ENCODE assay signal across 31 cellular contexts in the genomic region with DNA sequence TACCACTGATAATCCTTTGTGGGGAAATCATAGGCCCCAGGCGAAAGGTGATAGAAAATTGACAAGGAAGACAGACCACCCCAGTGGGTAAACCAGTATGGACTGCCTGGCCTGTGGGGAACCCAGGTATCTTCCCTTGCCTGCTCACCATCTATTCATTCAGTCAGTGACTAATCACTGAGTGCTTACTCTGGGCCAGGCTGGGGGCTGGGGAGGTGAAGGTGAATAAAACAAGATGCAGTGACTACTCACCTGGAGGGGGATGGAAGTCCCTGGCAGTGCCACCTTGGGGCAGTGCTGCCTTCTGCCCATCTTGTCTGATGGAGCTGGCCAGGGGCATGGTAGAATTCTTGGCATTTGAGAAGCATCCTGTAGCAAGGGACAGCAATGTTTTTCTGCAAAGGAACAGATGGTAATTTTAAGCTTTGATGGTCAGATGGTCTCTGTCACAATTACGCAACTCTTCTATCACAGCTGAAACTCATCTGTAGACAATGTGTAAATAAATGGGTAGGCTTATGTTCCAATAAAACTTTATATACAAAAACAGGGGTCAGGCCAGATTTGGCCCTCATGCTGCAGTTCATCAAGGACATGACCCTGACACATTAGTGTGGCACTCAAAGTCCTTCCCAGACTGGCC. TPM values are rescaled to one million over a fixed set of nuclear protein-coding genes. Genes with fewer than 3 reads are reported as not detected.
DNase-seq lines count a peak whose midpoint lies in the region; ATAC-seq and TF ChIP-seq lines count a peak whose summit lies in the region.
"Had no signal": no experiment of that assay in that cellular context is flagged by ENCODE, and none has a peak within 500 bp of the region (broad histone marks: within the 10 kb centered on the region; RNA-seq: fewer than 3 reads in every experiment).

No MANE protein-coding gene starts in this region.

- TF ChIP-seq CTCF in LNCaP clone FGC (IDR thresholded peaks at IDR 0.05; ENCODE audit: control insufficient read depth, extremely low read depth, insufficient read depth), result no peak

- peaks cover 14 to 31% of the 10 kb centered on the region in 2 donors for H3K36me3 ChIP-seq in mucosa of rectum (ENCODE audit: control insufficient read depth in 2 of 2, insufficient read depth in 2 of 2, low read length in 2 of 2)
- H3K36me3 ChIP-seq: BLaER1 treated with 17β-estradiol and CSF1 and Interleukin-3, amounts not matched to agents 10 nM and 100 nM; HAP-1; heart left ventricle; neural progenitor cell; WERI-Rb-1 had no signal

- H3K4me1 ChIP-seq in mucosa of rectum (ENCODE audit: control insufficient read depth in 2 of 2, insufficient read depth in 2 of 2, low read length in 2 of 2), result peaks cover 16 to 21% of the 10 kb centered on the region in 2 donors
- H3K4me1 ChIP-seq: HAP-1, heart left ventricle, neural progenitor cell had no signal

- H3K9ac ChIP-seq in mucosa of rectum (ENCODE audit: low read depth in 1 of 2, low read length in 2 of 2), result no peak overlapping the region
- H3K9ac ChIP-seq: BLaER1 treated with 17β-estradiol and CSF1 and Interleukin-3, amounts not matched to agents 10 nM and 100 nM; neural progenitor cell had no signal

- no peak overlapping the region for H3K4me3 ChIP-seq in LNCaP clone FGC (ENCODE audit: low read depth, low read length)
- H3K4me3 ChIP-seq in mucosa of rectum (ENCODE audit: low read length in 2 of 2), result peak overlapping the region; percentile 84 to 94
- H3K4me3 ChIP-seq: BLaER1 treated with 17β-estradiol and CSF1 and Interleukin-3, amounts not matched to agents 10 nM and 100 nM; HAP-1; heart left ventricle; neural progenitor cell had no signal

- no peaks in the 10 kb centered on the region for H3K9me3 ChIP-seq in mucosa of rectum (ENCODE audit: control insufficient read depth in 2 of 2, low read length in 2 of 2)
- H3K9me3 ChIP-seq: BLaER1 treated with 17β-estradiol and CSF1 and Interleukin-3, amounts not matched to agents 10 nM and 100 nM; HAP-1; heart left ventricle had no signal

- DNase-seq in LNCaP clone FGC (ENCODE audit: low read depth) (peak; percentile 70), NCI-H524 (lab: John Stamatoyannopoulos, UW) (peak; percentile 5 to 62), cerebellum (ENCODE audit: low spot score) (peak; percentile 76), left cardiac atrium (no peak)
- DNase-seq: activated CD4-positive, alpha-beta T cell treated with anti-CD3 and anti-CD28 coated beads, Interleukin-2, amount 10 ng/mL, durations not matched to agents 7 days and 5 days; activated CD8-positive, alpha-beta memory T cell treated with anti-CD3 and anti-CD28 coated beads, Interleukin-2, amount 10 ng/mL, durations not matched to agents 7 days and 5 days; activated naive CD4-positive, alpha-beta T cell treated with Interleukin-2 at 50 U/mL for 16 hours; activated T-cell treated with anti-CD3 and anti-CD28 coated beads, Interleukin-2, amount 50 U/mL, for 72 hours; COR-L47; DND-41; effector CD4-positive, alpha-beta T cell; heart left ventricle; Karpas-422; NCI-H1930; NCI-H2227 treated with DMSO at 0.1 percent for 48 hours; NCI-H774; posterior cingulate gyrus; stimulated activated CD4-positive, alpha-beta T cell treated with anti-CD3 and anti-CD28 coated beads, Interleukin-15, amount 100 ng/mL, for 24 hours; stimulated activated naive B cell treated with anti-CD40 and anti-IgM and Interleukin-4, amounts not matched to agents 10 μg/mL and 1 μg/mL and 100 μg/mL, for 72 hours; WERI-Rb-1 had no signal

- intact Hi-C loops in left cardiac atrium (cut with DNase I), result no loop called here

- H3K27ac ChIP-seq in mucosa of rectum (ENCODE audit: low read depth in 2 of 2, low read length in 2 of 2), result no peak overlapping the region
- H3K27ac ChIP-seq: BLaER1 treated with 17β-estradiol and CSF1 and Interleukin-3, amounts not matched to agents 10 nM and 100 nM; heart left ventricle; neural progenitor cell; WERI-Rb-1 had no signal

- no peak for ATAC-seq in left cardiac atrium
- no peak for ATAC-seq in GM21737 (IDR thresholded peaks at IDR 0.05; ENCODE audit: unreplicated experiment)
- no peak for ATAC-seq in HG03520 (IDR thresholded peaks at IDR 0.05; ENCODE audit: unreplicated experiment)
- ATAC-seq: activated CD8-positive, alpha-beta memory T cell treated with anti-CD3 and anti-CD28 coated beads, Interleukin-2, amount 10 ng/mL, durations not matched to agents 7 days and 5 days; heart left ventricle; Right ventricle myocardium inferior; sciatic nerve; stimulated activated naive B cell treated with anti-CD40 and anti-IgM and Interleukin-4, amounts not matched to agents 10 μg/mL and 1 μg/mL and 100 μg/mL, for 72 hours had no signal

- no peaks in the 10 kb centered on the region for H3K27me3 ChIP-seq in mucosa of rectum (ENCODE audit: control insufficient read depth in 2 of 2, insufficient read depth in 2 of 2, low read length in 2 of 2)
- H3K27me3 ChIP-seq: BLaER1 treated with 17β-estradiol and CSF1 and Interleukin-3, amounts not matched to agents 10 nM and 100 nM; heart left ventricle; neural progenitor cell had no signal

RNA-seq across cellular contexts. Expression of gene ISX, which starts 4.6 kb away (rescaled TPM):
- total RNA-seq in cerebellum (not detected), left cardiac atrium (not detected)
- total RNA-seq: activated CD4-positive, alpha-beta T cell treated with anti-CD3 and anti-CD28 coated beads, Interleukin-2, amount 10 ng/mL, durations not matched to agents 7 days and 5 days; activated CD8-positive, alpha-beta memory T cell treated with anti-CD3 and anti-CD28 coated beads, Interleukin-2, amount 10 ng/mL, durations not matched to agents 7 days and 5 days; activated T-cell treated with anti-CD3 and anti-CD28 coated beads, Interleukin-2, amount 50 U/mL, for 72 hours; epithelial cell of proximal tubule; heart left ventricle; Right ventricle myocardium inferior; sciatic nerve; temporal lobe; urinary bladder had no signal
